Comparison of ENCODE assay signal across 23 cellular contexts in genomic region chr5:121138495-121138907, GRCh38.
"Had no signal": no experiment of that assay in that cellular context is flagged by ENCODE, and none has a peak within 500 bp of the region (broad histone marks: within the 10 kb centered on the region; RNA-seq: fewer than 3 reads in every experiment).

No MANE protein-coding gene starts in this region.

- H3K4me3 Mint-ChIP-seq: activated CD4-positive, alpha-beta memory T cell treated with anti-CD3 and anti-CD28 coated beads, Interleukin-2, amount 10 ng/mL, durations not matched to agents 7 days and 5 days; activated CD4-positive, alpha-beta T cell treated with anti-CD3 and anti-CD28 coated beads for 36 hours; activated naive CD4-positive, alpha-beta T cell treated with anti-CD3 and anti-CD28 coated beads, Interleukin-2, amount 50 U/mL, for 24 hours; activated T-cell treated with anti-CD3 and anti-CD28 coated beads, Interleukin-2, amount 50 U/mL, for 4 hours; immature natural killer cell; nephron; T-cell had no signal

- DNase-seq: activated CD4-positive, alpha-beta memory T cell treated with anti-CD3 and anti-CD28 coated beads, Interleukin-2, amount 10 ng/mL, durations not matched to agents 7 days and 5 days; activated CD4-positive, alpha-beta T cell treated with anti-CD3 and anti-CD28 coated beads for 36 hours; activated effector memory CD4-positive, alpha-beta T cell treated with anti-CD3 and anti-CD28 coated beads, Interleukin-2, amount 50 U/mL, for 16 hours; activated T-cell treated with anti-CD3 and anti-CD28 coated beads, Interleukin-2, amount 50 U/mL, for 4 hours; amniotic stem cell; body of pancreas; central memory CD4-positive, alpha-beta T cell; colonic mucosa; effector CD4-positive, alpha-beta T cell; foreskin melanocyte; head of caudate nucleus; immature natural killer cell; nucleus accumbens; posterior cingulate gyrus; right cardiac atrium; stimulated activated CD4-positive, alpha-beta T cell treated with anti-CD3 and anti-CD28 coated beads, Interleukin-4, amount 100 ng/mL, for 24 hours; stimulated activated naive CD4-positive, alpha-beta T cell; substantia nigra; T-cell; transverse colon had no signal

- H3K36me3 ChIP-seq: colonic mucosa, transverse colon had no signal

- H3K4me1 ChIP-seq: body of pancreas, colonic mucosa, transverse colon had no signal

- H3K9me3 ChIP-seq: body of pancreas, colonic mucosa, transverse colon had no signal

- H3K4me1 Mint-ChIP-seq: activated CD4-positive, alpha-beta memory T cell treated with anti-CD3 and anti-CD28 coated beads, Interleukin-2, amount 10 ng/mL, durations not matched to agents 7 days and 5 days; activated CD4-positive, alpha-beta T cell treated with anti-CD3 and anti-CD28 coated beads for 36 hours; activated naive CD4-positive, alpha-beta T cell treated with anti-CD3 and anti-CD28 coated beads, Interleukin-2, amount 50 U/mL, for 24 hours; immature natural killer cell; nephron; T-cell had no signal

- H3K27ac Mint-ChIP-seq: activated CD4-positive, alpha-beta memory T cell treated with anti-CD3 and anti-CD28 coated beads, Interleukin-2, amount 10 ng/mL, durations not matched to agents 7 days and 5 days; activated CD4-positive, alpha-beta T cell treated with anti-CD3 and anti-CD28 coated beads for 36 hours; activated naive CD4-positive, alpha-beta T cell treated with anti-CD3 and anti-CD28 coated beads, Interleukin-2, amount 50 U/mL, for 24 hours; immature natural killer cell; nephron; T-cell had no signal

- H3K4me3 ChIP-seq: body of pancreas, colonic mucosa, skin epidermis, transverse colon had no signal

- H3K27me3 ChIP-seq: body of pancreas, colonic mucosa, transverse colon had no signal

- H3K9me3 Mint-ChIP-seq: activated CD4-positive, alpha-beta memory T cell treated with anti-CD3 and anti-CD28 coated beads, Interleukin-2, amount 10 ng/mL, durations not matched to agents 7 days and 5 days had no signal

- H3K36me3 Mint-ChIP-seq: activated naive CD4-positive, alpha-beta T cell treated with anti-CD3 and anti-CD28 coated beads, Interleukin-2, amount 50 U/mL, for 24 hours; immature natural killer cell; T-cell had no signal

- H3K27me3 Mint-ChIP-seq: activated CD4-positive, alpha-beta memory T cell treated with anti-CD3 and anti-CD28 coated beads, Interleukin-2, amount 10 ng/mL, durations not matched to agents 7 days and 5 days; activated CD4-positive, alpha-beta T cell treated with anti-CD3 and anti-CD28 coated beads for 36 hours; activated naive CD4-positive, alpha-beta T cell treated with anti-CD3 and anti-CD28 coated beads, Interleukin-2, amount 50 U/mL, for 24 hours; T-cell had no signal

- H3K27ac ChIP-seq: body of pancreas, colonic mucosa, skin epidermis, transverse colon had no signal
